Comparison of ENCODE assay signal across 14 cellular contexts in genomic region chr11:9905562-9905961, GRCh38.
DNase-seq lines count a peak whose midpoint lies in the region; ATAC-seq and TF ChIP-seq lines count a peak whose summit lies in the region.
"Had no signal": no experiment of that assay in that cellular context is flagged by ENCODE, and none has a peak within 500 bp of the region (broad histone marks: within the 10 kb centered on the region; RNA-seq: fewer than 3 reads in every experiment).

No MANE protein-coding gene starts in this region.

- H3K27ac Mint-ChIP-seq in chondrocyte (ENCODE audit: unreplicated experiment), result peak overlapping the region; percentile 68
- no peak overlapping the region for H3K27ac Mint-ChIP-seq in activated naive CD4-positive, alpha-beta T cell treated with anti-CD3 and anti-CD28 coated beads, Interleukin-2, amount 50 U/mL, for 72 hours
- H3K27ac Mint-ChIP-seq: activated B cell treated with CpG ODN at 0.5 μM for 24 hours; activated naive CD4-positive, alpha-beta T cell treated with anti-CD3 and anti-CD28 coated beads, Interleukin-2, amount 10 ng/mL, durations not matched to agents 7 days and 5 days; CD4-positive, CD25-positive, alpha-beta regulatory T cell had no signal

- H3K9ac ChIP-seq in iPS-18a (ENCODE audit: low read length), result no peak overlapping the region

- no peak for ATAC-seq in activated naive CD4-positive, alpha-beta T cell treated with anti-CD3 and anti-CD28 coated beads, Interleukin-2, amount 50 U/mL, for 72 hours
- ATAC-seq in GM21737 (IDR thresholded peaks at IDR 0.05; ENCODE audit: unreplicated experiment) (no peak), GM18858 (IDR thresholded peaks at IDR 0.05; ENCODE audit: unreplicated experiment) (no peak)
- ATAC-seq: heart left ventricle had no signal

- no peaks in the 10 kb centered on the region for H3K36me3 Mint-ChIP-seq in chondrocyte (ENCODE audit: low read depth)
- no peaks in the 10 kb centered on the region for H3K36me3 Mint-ChIP-seq in activated naive CD4-positive, alpha-beta T cell treated with anti-CD3 and anti-CD28 coated beads, Interleukin-2, amount 50 U/mL, for 72 hours
- H3K36me3 Mint-ChIP-seq: activated naive CD4-positive, alpha-beta T cell treated with anti-CD3 and anti-CD28 coated beads, Interleukin-2, amount 10 ng/mL, durations not matched to agents 7 days and 5 days; CD4-positive, CD25-positive, alpha-beta regulatory T cell had no signal

- DNase-seq in M059J (ENCODE audit: low read depth) (peak; percentile 64), chondrocyte (ENCODE audit: low spot score) (no peak), HUDEP-2 (lab: John Stamatoyannopoulos, UW; ENCODE audit: unreplicated experiment in 76 of 76) (no peak)
- DNase-seq in activated naive CD4-positive, alpha-beta T cell treated with anti-CD3 and anti-CD28 coated beads, Interleukin-2, amount 50 U/mL, for 72 hours (ENCODE audit: low spot score in 2 of 2), result no peak
- DNase-seq: activated B cell treated with CpG ODN at 0.5 μM for 24 hours; activated CD8-positive, alpha-beta memory T cell treated with anti-CD3 and anti-CD28 coated beads, Interleukin-2, amount 50 U/mL, for 48 hours; activated naive CD4-positive, alpha-beta T cell treated with anti-CD3 and anti-CD28 coated beads, Interleukin-2, amount 10 ng/mL, durations not matched to agents 7 days and 5 days; CD4-positive, CD25-positive, alpha-beta regulatory T cell; heart left ventricle; NCI-H1105 had no signal

- H3K9me3 Mint-ChIP-seq in chondrocyte (ENCODE audit: low read depth), result no peaks in the 10 kb centered on the region
- H3K9me3 Mint-ChIP-seq in activated naive CD4-positive, alpha-beta T cell treated with anti-CD3 and anti-CD28 coated beads, Interleukin-2, amount 50 U/mL, for 72 hours, result no peaks in the 10 kb centered on the region
- H3K9me3 Mint-ChIP-seq: activated B cell treated with CpG ODN at 0.5 μM for 24 hours; activated naive CD4-positive, alpha-beta T cell treated with anti-CD3 and anti-CD28 coated beads, Interleukin-2, amount 10 ng/mL, durations not matched to agents 7 days and 5 days had no signal

- H3K36me3 ChIP-seq in iPS-18a (ENCODE audit: control insufficient read depth, low read depth, low read length), result no peaks in the 10 kb centered on the region
- H3K36me3 ChIP-seq: cardiac muscle cell, heart left ventricle had no signal

- peak overlapping the region; percentile 47 for H3K27ac ChIP-seq in iPS-18a (ENCODE audit: low read length)
- H3K27ac ChIP-seq: cardiac muscle cell, heart left ventricle had no signal

- no peak for TF ChIP-seq CTCF in chondrocyte (IDR thresholded peaks at IDR 0.05)

- H3K4me3 Mint-ChIP-seq in chondrocyte (ENCODE audit: unreplicated experiment), result no peak overlapping the region
- H3K4me3 Mint-ChIP-seq: activated B cell treated with CpG ODN at 0.5 μM for 24 hours; activated naive CD4-positive, alpha-beta T cell treated with anti-CD3 and anti-CD28 coated beads, Interleukin-2, amount 10 ng/mL, durations not matched to agents 7 days and 5 days; CD4-positive, CD25-positive, alpha-beta regulatory T cell had no signal

- no peaks in the 10 kb centered on the region for H3K27me3 Mint-ChIP-seq in chondrocyte (ENCODE audit: low read depth)
- H3K27me3 Mint-ChIP-seq: activated naive CD4-positive, alpha-beta T cell treated with anti-CD3 and anti-CD28 coated beads, Interleukin-2, amount 10 ng/mL, durations not matched to agents 7 days and 5 days had no signal

- peaks cover 36% of the 10 kb centered on the region for H3K4me1 ChIP-seq in iPS-18a (ENCODE audit: control insufficient read depth, low read depth, low read length)

- H3K4me1 Mint-ChIP-seq in chondrocyte (ENCODE audit: low read depth), result peaks cover 67% of the 10 kb centered on the region
- H3K4me1 Mint-ChIP-seq: activated B cell treated with CpG ODN at 0.5 μM for 24 hours; activated naive CD4-positive, alpha-beta T cell treated with anti-CD3 and anti-CD28 coated beads, Interleukin-2, amount 10 ng/mL, durations not matched to agents 7 days and 5 days; CD4-positive, CD25-positive, alpha-beta regulatory T cell had no signal

- H3K4me3 ChIP-seq in iPS-18a (ENCODE audit: low read length), result peak overlapping the region; percentile 23
- H3K4me3 ChIP-seq: cardiac muscle cell, heart left ventricle had no signal

- H3K27me3 ChIP-seq in iPS-18a (ENCODE audit: control insufficient read depth, insufficient read depth, low read length), result no peaks in the 10 kb centered on the region
- H3K27me3 ChIP-seq: cardiac muscle cell, heart left ventricle had no signal

- H3K9me3 ChIP-seq in iPS-18a (ENCODE audit: control insufficient read depth, low read depth, low read length), result no peaks in the 10 kb centered on the region
- H3K9me3 ChIP-seq: heart left ventricle had no signal
